In the genomic region with DNA sequence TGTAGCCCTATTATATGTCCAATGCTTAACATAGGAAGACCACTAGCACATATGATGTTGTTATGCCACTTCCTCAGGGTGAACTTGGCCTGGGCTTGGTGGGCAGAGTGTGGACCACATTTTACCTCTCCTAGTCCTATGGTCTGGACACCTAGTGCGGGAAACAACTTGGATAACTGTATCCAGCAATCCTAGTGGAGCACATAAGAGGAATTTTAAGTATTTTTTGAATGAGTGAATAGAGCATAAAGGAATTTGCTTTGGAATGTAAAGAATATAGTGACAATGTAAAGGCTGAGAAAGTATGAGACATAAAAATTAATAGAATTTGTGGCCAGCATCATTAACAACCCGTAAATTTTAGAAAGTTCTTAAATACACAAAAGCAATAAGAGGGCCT, we compare ENCODE assay signal across 23 cellular contexts.
"Had no signal": no experiment of that assay in that cellular context is flagged by ENCODE, and none has a peak within 500 bp of the region (broad histone marks: within the 10 kb centered on the region; RNA-seq: fewer than 3 reads in every experiment).

No MANE protein-coding gene starts in this region.

- H3K27ac Mint-ChIP-seq: naive thymus-derived CD4-positive, alpha-beta T cell; nephron progenitor cell; stimulated activated memory B cell treated with anti-CD40 and anti-IgM and Interleukin-4, amounts not matched to agents 10 μg/mL and 1 μg/mL and 100 μg/mL, for 72 hours; stimulated activated naive CD8-positive, alpha-beta T cell treated with anti-CD3 and anti-CD28 coated beads, Interleukin-15, Interleukin-2, amounts not matched to agents 100 ng/mL and 50 ng/mL, for 24 hours had no signal

- H3K4me3 Mint-ChIP-seq: naive thymus-derived CD4-positive, alpha-beta T cell; nephron progenitor cell; stimulated activated memory B cell treated with anti-CD40 and anti-IgM and Interleukin-4, amounts not matched to agents 10 μg/mL and 1 μg/mL and 100 μg/mL, for 72 hours; stimulated activated naive CD8-positive, alpha-beta T cell treated with anti-CD3 and anti-CD28 coated beads, Interleukin-15, Interleukin-2, amounts not matched to agents 100 ng/mL and 50 ng/mL, for 24 hours had no signal

- H3K27me3 Mint-ChIP-seq: naive thymus-derived CD4-positive, alpha-beta T cell; stimulated activated memory B cell treated with anti-CD40 and anti-IgM and Interleukin-4, amounts not matched to agents 10 μg/mL and 1 μg/mL and 100 μg/mL, for 72 hours; stimulated activated naive CD8-positive, alpha-beta T cell treated with anti-CD3 and anti-CD28 coated beads, Interleukin-15, Interleukin-2, amounts not matched to agents 100 ng/mL and 50 ng/mL, for 24 hours had no signal

- H3K4me1 Mint-ChIP-seq: naive thymus-derived CD4-positive, alpha-beta T cell; stimulated activated memory B cell treated with anti-CD40 and anti-IgM and Interleukin-4, amounts not matched to agents 10 μg/mL and 1 μg/mL and 100 μg/mL, for 72 hours had no signal

- H2AFZ ChIP-seq: hepatocyte had no signal

- ATAC-seq: left cardiac atrium; lower lobe of right lung; naive thymus-derived CD4-positive, alpha-beta T cell; psoas muscle; sciatic nerve; stimulated activated memory B cell treated with anti-CD40 and anti-IgM and Interleukin-4, amounts not matched to agents 10 μg/mL and 1 μg/mL and 100 μg/mL, for 72 hours had no signal

- H3K4me1 ChIP-seq: left ventricle myocardium inferior, lower lobe of right lung, psoas muscle, spleen, tibial artery had no signal

- H3K36me3 Mint-ChIP-seq: naive thymus-derived CD4-positive, alpha-beta T cell; stimulated activated memory B cell treated with anti-CD40 and anti-IgM and Interleukin-4, amounts not matched to agents 10 μg/mL and 1 μg/mL and 100 μg/mL, for 72 hours had no signal

- H3K27ac ChIP-seq: hepatocyte, left ventricle myocardium inferior, lower lobe of right lung, psoas muscle, spleen, tibial artery, upper lobe of left lung, uterus had no signal

- H3K9me3 ChIP-seq: left ventricle myocardium inferior, lower lobe of right lung, psoas muscle, spleen, tibial artery, upper lobe of left lung, uterus had no signal

- H3K27me3 ChIP-seq: hepatocyte, spleen, tibial artery, upper lobe of left lung, uterus had no signal

- H3K9me3 Mint-ChIP-seq: nephron progenitor cell; stimulated activated memory B cell treated with anti-CD40 and anti-IgM and Interleukin-4, amounts not matched to agents 10 μg/mL and 1 μg/mL and 100 μg/mL, for 72 hours; stimulated activated naive CD8-positive, alpha-beta T cell treated with anti-CD3 and anti-CD28 coated beads, Interleukin-15, Interleukin-2, amounts not matched to agents 100 ng/mL and 50 ng/mL, for 24 hours had no signal

- H3K4me3 ChIP-seq: hepatocyte, left ventricle myocardium inferior, lower lobe of right lung, psoas muscle, spleen, tibial artery, upper lobe of left lung, uterus had no signal

- H3K79me2 ChIP-seq: hepatocyte had no signal

- DNase-seq: dermis blood vessel endothelial cell; foreskin melanocyte; head of caudate nucleus; kidney; left cardiac atrium; left ventricle myocardium inferior; lower lobe of right lung; mesendoderm; naive thymus-derived CD4-positive, alpha-beta T cell; nephron progenitor cell; psoas muscle; retina; spleen; stimulated activated CD4-positive, alpha-beta T cell treated with anti-CD3 and anti-CD28 coated beads, Interleukin-15, amount 100 ng/mL, for 24 hours; stimulated activated CD4-positive, alpha-beta T cell treated with anti-CD3 and anti-CD28 coated beads, Interleukin-1b, Interleukin-23, amount 100 ng/mL, for 48 hours; stimulated activated CD4-positive, alpha-beta T cell treated with anti-CD3 and anti-CD28 coated beads, Interleukin-4, amount 100 ng/mL, for 24 hours; tibial artery; upper lobe of left lung; uterus had no signal

- H3K36me3 ChIP-seq: left ventricle myocardium inferior, lower lobe of right lung, spleen, tibial artery, upper lobe of left lung, uterus had no signal

- H3K4me2 ChIP-seq: hepatocyte had no signal
